ENCODE assay signal across 9 cellular contexts in genomic region chr14:62691613-62692489, GRCh38.
DNase-seq lines count a peak whose midpoint lies in the region; ATAC-seq and TF ChIP-seq lines count a peak whose summit lies in the region.
"Had no signal": no experiment of that assay in that cellular context is flagged by ENCODE, and none has a peak within 500 bp of the region (broad histone marks: within the 10 kb centered on the region; RNA-seq: fewer than 3 reads in every experiment).

No MANE protein-coding gene starts in this region.

- H2BK5ac ChIP-seq in mesenchymal stem cell (ENCODE audit: low read depth, low read length, poor library complexity, severe bottlenecking): no peak overlapping the region

- peak overlapping the region; percentile 58 for H3K9ac ChIP-seq in mesenchymal stem cell (ENCODE audit: low read length)

- no peak overlapping the region for H3K4me2 ChIP-seq in mesenchymal stem cell (ENCODE audit: low read length, poor library complexity, severe bottlenecking)

- peak overlapping the region; percentile 64 for H4K8ac ChIP-seq in mesenchymal stem cell (ENCODE audit: low read length)

- no peaks in the 10 kb centered on the region for H3K79me1 ChIP-seq in mesenchymal stem cell (replicated peaks; ENCODE audit: low read length, poor library complexity, severe bottlenecking)

- DNase-seq in AG10803 (ENCODE audit: low read depth) (peak; percentile 56), NCI-H128 (lab: John Stamatoyannopoulos, UW; ENCODE audit: unreplicated experiment) (peak; percentile 26), astrocyte of the cerebellum (ENCODE audit: low read depth) (peak; percentile 87), mesenchymal stem cell (peak; percentile 97), NCI-H446 treated with DMSO at 0.1 percent for 48 hours (lab: John Stamatoyannopoulos, UW) (no peak), epidermal melanocyte (ENCODE audit: insufficient read length, low spot score) (no peak), MV-4-11 (lab: John Stamatoyannopoulos, UW) (no peak)

- in situ Hi-C loops in astrocyte of the cerebellum (cut with HindIII; ENCODE audit: low sequenced_read_pairs): no loop called here

- ATAC-seq in HG03571 (IDR thresholded peaks at IDR 0.05; ENCODE audit: unreplicated experiment): no peak

- H3K4me3 ChIP-seq in AG10803 (ENCODE audit: low read length) (no peak overlapping the region), astrocyte of the cerebellum (ENCODE audit: low read depth, low read length) (no peak overlapping the region), mesenchymal stem cell (ENCODE audit: insufficient read depth in 1 of 2, low read depth in 1 of 2, low read length in 2 of 2) (no peak overlapping the region)
- H3K4me3 ChIP-seq: ascending aorta had no signal

- peak overlapping the region; percentile 73 to 83 for H3K18ac ChIP-seq in mesenchymal stem cell (ENCODE audit: low read depth in 1 of 2, low read length in 2 of 2)

- H3K9me3 ChIP-seq in mesenchymal stem cell (ENCODE audit: control insufficient read depth, low read length): no peaks in the 10 kb centered on the region

- H2BK15ac ChIP-seq in mesenchymal stem cell (ENCODE audit: low read depth, poor library complexity, severe bottlenecking): no peak overlapping the region

- H3K4me1 ChIP-seq in mesenchymal stem cell (ENCODE audit: control insufficient read depth, insufficient read depth, low read depth, low read length): no peaks in the 10 kb centered on the region
- H3K4me1 ChIP-seq: ascending aorta had no signal

- H3K4ac ChIP-seq in mesenchymal stem cell (ENCODE audit: low read depth in 1 of 2, low read length in 2 of 2): peak overlapping the region in 1 of 2 experiments; percentile 91

- H3K27me3 ChIP-seq in mesenchymal stem cell (ENCODE audit: control insufficient read depth in 1 of 2, insufficient read depth in 1 of 2, low read length in 2 of 2): no peaks in the 10 kb centered on the region
- H3K27me3 ChIP-seq: ascending aorta had no signal

- no peak overlapping the region for H2AFZ ChIP-seq in mesenchymal stem cell (ENCODE audit: low read depth, low read length)

- no peak overlapping the region for H3K23ac ChIP-seq in mesenchymal stem cell (ENCODE audit: low read length in 2 of 2)

- WGBS in mesenchymal stem cell: 20% methylated on average over 2 of the region's 4 CpGs

- H3K14ac ChIP-seq in mesenchymal stem cell (ENCODE audit: low read length in 2 of 2): no peak overlapping the region

- H2BK12ac ChIP-seq in mesenchymal stem cell (ENCODE audit: low read length in 2 of 2): peak overlapping the region; percentile 17 to 93

- H4K91ac ChIP-seq in mesenchymal stem cell (ENCODE audit: low read length): peak overlapping the region; percentile 90

- no peaks in the 10 kb centered on the region for H3K36me3 ChIP-seq in mesenchymal stem cell (ENCODE audit: control insufficient read depth in 1 of 2, insufficient read depth in 2 of 2, low read depth in 1 of 2, low read length in 2 of 2)
- H3K36me3 ChIP-seq: ascending aorta had no signal

- TF ChIP-seq CTCF in AG10803 (conservative IDR thresholded peaks at IDR 0.05; ENCODE audit: low read length): no peak
- TF ChIP-seq CTCF in astrocyte of the cerebellum (IDR thresholded peaks at IDR 0.05; ENCODE audit: low read depth, low read length, missing control alignments): no peak

- H2AK5ac ChIP-seq in mesenchymal stem cell (ENCODE audit: low read length, severe bottlenecking): no peak overlapping the region

- peak overlapping the region; percentile 61 for H2BK120ac ChIP-seq in mesenchymal stem cell (ENCODE audit: low read depth, low read length)

- H3K27ac ChIP-seq in mesenchymal stem cell (ENCODE audit: low read length, poor library complexity, severe bottlenecking): no peak overlapping the region
- H3K27ac ChIP-seq: ascending aorta had no signal

Comparison
In these comparisons a context has a peak if more than half of its experiments do, and no peak if none do; other contexts are left out.
1. DNase-seq: peak in AG10803 (single experiment), NCI-H128 (single experiment), astrocyte of the cerebellum (single experiment) and mesenchymal stem cell (single experiment); none in NCI-H446 treated with DMSO at 0.1 percent for 48 hours (single experiment), epidermal melanocyte (single experiment) and MV-4-11 (single experiment).